Comparison of ENCODE assay signal across 1 cellular context in the genomic region with DNA sequence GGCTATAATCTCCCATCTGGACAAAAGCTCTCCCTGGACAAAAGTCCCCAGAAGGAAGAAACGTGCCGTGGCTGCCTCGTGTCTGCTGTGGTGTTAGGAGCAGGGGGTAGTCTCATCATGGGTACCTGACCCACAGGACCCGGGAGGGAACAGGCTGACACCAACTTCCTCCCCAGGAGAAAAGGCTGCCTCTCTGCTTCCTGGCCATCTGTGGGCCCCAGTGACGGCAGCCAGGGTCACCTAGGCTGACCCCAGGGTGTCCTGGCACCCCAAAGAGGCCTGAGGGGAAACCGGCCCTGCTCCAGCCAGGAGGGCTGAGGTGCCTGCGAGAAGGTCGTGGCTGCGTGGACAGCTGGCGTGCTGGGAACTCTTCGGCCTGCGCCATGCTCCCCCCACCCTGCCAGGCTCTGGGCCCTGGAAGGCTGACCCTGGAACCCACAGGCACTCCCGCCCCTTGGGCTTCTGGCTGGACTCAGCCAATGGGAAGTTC.
TF ChIP-seq lines count a peak whose summit lies in the region.

No MANE protein-coding gene starts in this region.

TF ChIP-seq in H1, 55 proteins besides CTCF, POLR2A, EP300 and RAD21 (continued from another document):
- TF ChIP-seq KDM1A (IDR thresholded peaks at IDR 0.05; ENCODE audit: borderline replicate concordance, low read length) (no peak), BACH1 (IDR thresholded peaks at IDR 0.05; ENCODE audit: low read length) (no peak), CREB1 (IDR thresholded peaks at IDR 0.05) (no peak), ASH2L (IDR thresholded peaks at IDR 0.05; ENCODE audit: low read length) (no peak), SIX5 (IDR thresholded peaks at IDR 0.05; ENCODE audit: low read depth, low read length) (no peak), TAF1 (IDR thresholded peaks at IDR 0.05; ENCODE audit: low read depth, low read length) (no peak)
